In the genomic region with DNA sequence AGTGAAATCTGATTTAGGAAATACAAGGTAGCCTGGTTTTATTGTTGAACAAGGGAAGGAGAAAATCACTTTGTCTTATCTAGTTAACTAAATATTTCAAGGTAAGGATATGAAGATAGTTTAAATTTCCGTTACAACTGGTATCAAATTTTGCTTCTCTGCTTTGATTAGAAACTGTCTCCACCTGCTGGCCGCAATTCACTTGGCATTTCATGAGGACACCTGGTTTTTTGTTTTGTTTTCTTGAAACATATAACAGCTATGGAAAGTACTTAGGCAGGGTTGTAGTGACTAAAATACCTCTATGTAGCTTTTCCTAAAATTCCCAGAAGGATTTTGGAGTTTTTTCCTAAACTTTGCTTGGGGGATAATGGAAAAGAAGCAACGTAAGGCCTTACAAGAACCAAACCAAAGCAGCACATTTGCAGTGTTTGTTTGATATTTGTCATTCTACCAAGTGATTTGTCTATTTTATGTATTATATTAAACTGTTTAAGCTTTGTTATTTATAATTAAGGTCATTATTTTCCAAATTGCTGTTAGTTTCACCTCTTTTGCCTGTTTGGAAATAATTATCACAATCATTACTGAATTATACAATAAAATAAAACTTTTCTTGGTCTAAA, we compare ENCODE assay signal across 8 cellular contexts.
A peak's percentile ranks its signal among the peaks of the same experiment; 100 is the strongest.
DNase-seq lines count a peak whose midpoint lies in the region; ATAC-seq and TF ChIP-seq lines count a peak whose summit lies in the region.

No MANE protein-coding gene starts in this region.

- H3K4ac ChIP-seq in mesendoderm (ENCODE audit: low read depth, low read length) = no peak overlapping the region

- H3K27ac ChIP-seq in mesendoderm (ENCODE audit: low read depth, low read length) (no peak overlapping the region), thyroid gland (no peak overlapping the region)

- H3K23ac ChIP-seq in mesendoderm (ENCODE audit: low read length) = no peak overlapping the region

- TF ChIP-seq POLR2A in thyroid gland (IDR thresholded peaks at IDR 0.05) = no peak

- H2AK5ac ChIP-seq in mesendoderm (ENCODE audit: low read length) = no peak overlapping the region

- H3K79me2 ChIP-seq in mesendoderm (ENCODE audit: control insufficient read depth, insufficient read depth, low read length) = no peaks in the 10 kb centered on the region

- H3K18ac ChIP-seq in mesendoderm (ENCODE audit: low read length) = no peak overlapping the region

- no peak overlapping the region for H3K56ac ChIP-seq in mesendoderm (ENCODE audit: low read length)

- H3K36me3 ChIP-seq in mesendoderm (ENCODE audit: control insufficient read depth, insufficient read depth, low read length) (no peaks in the 10 kb centered on the region), thyroid gland (no peaks in the 10 kb centered on the region)

- H2BK120ac ChIP-seq in mesendoderm (ENCODE audit: low read depth, low read length) = no peak overlapping the region

- H3K4me2 ChIP-seq in mesendoderm (ENCODE audit: low read length) = no peak overlapping the region

- no peak overlapping the region for H2BK5ac ChIP-seq in mesendoderm (ENCODE audit: low read length)

- H3K9me3 ChIP-seq in thyroid gland = no peaks in the 10 kb centered on the region

- H3K27me3 ChIP-seq in mesendoderm (ENCODE audit: insufficient read depth, low read length, poor library complexity) = no peaks in the 10 kb centered on the region
- H3K27me3 ChIP-seq in thyroid gland = no peaks in the 10 kb centered on the region

- ATAC-seq in GM18517 (IDR thresholded peaks at IDR 0.05; ENCODE audit: unreplicated experiment) = no peak

- WGBS in mesendoderm (ENCODE audit: extremely low coverage, insufficient coverage, low lambda C conversion rate) = no CpG with 5 or more reads among the region's 3 CpGs
- WGBS in thyroid gland, 2 donors = 37 to 38% methylated on average over 3 of the region's 3 CpGs

- no peak overlapping the region for H3K9ac ChIP-seq in mesendoderm (ENCODE audit: low read length)

- intact Hi-C loops in thyroid gland (cut with DNase I) = no loop called here

- no peaks in the 10 kb centered on the region for H3K79me1 ChIP-seq in mesendoderm (ENCODE audit: low read length)

- peak; percentile 24 for DNase-seq in NCI-H510A treated with DMSO at 0.1 percent for 48 hours (lab: John Stamatoyannopoulos, UW)
- no peak for DNase-seq in NCI-H510A (lab: John Stamatoyannopoulos, UW)
- DNase-seq in NCI-H1105 (lab: John Stamatoyannopoulos, UW) = peak; percentile 34
- peak; percentile 18 to 26 for DNase-seq in activated CD4-positive, alpha-beta T cell treated with anti-CD3 and anti-CD28 coated beads for 24 hours (ENCODE audit: low read depth in 2 of 2)
- peak; percentile 43 to 60 for DNase-seq in dermis microvascular lymphatic vessel endothelial cell (ENCODE audit: low read depth in 2 of 2)
- DNase-seq in mesendoderm = peak; percentile 51
- peak; percentile 63 to 77 for DNase-seq in thyroid gland

- peak; percentile 25 to 81 (median 65) for TF ChIP-seq CTCF in thyroid gland (IDR thresholded peaks at IDR 0.05)

- no peak overlapping the region for H4K8ac ChIP-seq in mesendoderm (ENCODE audit: low read depth, low read length)

- H3K4me3 ChIP-seq in mesendoderm (ENCODE audit: low read length) (no peak overlapping the region), thyroid gland (replicated peaks in 1 of 3) (no peak overlapping the region)

- no peak overlapping the region for H2BK15ac ChIP-seq in mesendoderm (replicated peaks; ENCODE audit: low read depth)

- H3K4me1 ChIP-seq in mesendoderm (ENCODE audit: control insufficient read depth, low read depth, low read length) (no peaks in the 10 kb centered on the region), thyroid gland (peaks cover 0 to 15% of the 10 kb centered on the region in 2 donors)

- no peak overlapping the region for H4K5ac ChIP-seq in mesendoderm (ENCODE audit: low read length)
